In genomic region chr3:134822065-134822464, GRCh38 we compare ENCODE assay signal across 23 cellular contexts. TPM values are rescaled to one million over a fixed set of nuclear protein-coding genes. Genes with fewer than 3 reads are reported as not detected.
A peak's percentile ranks its signal among the peaks of the same experiment; 100 is the strongest.
DNase-seq lines count a peak whose midpoint lies in the region; ATAC-seq, FAIRE-seq and TF ChIP-seq lines count a peak whose summit lies in the region.
"Had no signal": no experiment of that assay in that cellular context is flagged by ENCODE, and none has a peak within 500 bp of the region (broad histone marks: within the 10 kb centered on the region; RNA-seq: fewer than 3 reads in every experiment).

No MANE protein-coding gene starts in this region.

- H3K4me1 ChIP-seq in Panc1 (ENCODE audit: control insufficient read depth, insufficient read depth, low read length): no peaks in the 10 kb centered on the region
- peaks cover 0 to 2% of the 10 kb centered on the region in 2 donors for H3K4me1 ChIP-seq in neuronal stem cell (ENCODE audit: control insufficient read depth in 2 of 2, insufficient read depth in 1 of 2, low read depth in 1 of 2, low read length in 2 of 2)
- H3K4me1 ChIP-seq in tibial artery: no peaks in the 10 kb centered on the region
- H3K4me1 ChIP-seq in pancreas: no peaks in the 10 kb centered on the region
- H3K4me1 ChIP-seq: BE2C, Peyer's patch had no signal

- no peak overlapping the region for H3K4ac ChIP-seq in neuronal stem cell (ENCODE audit: low read length)

- no peak overlapping the region for H3K23ac ChIP-seq in neuronal stem cell (ENCODE audit: low read depth, low read length, poor library complexity)

- no peak overlapping the region for H3K14ac ChIP-seq in neuronal stem cell (ENCODE audit: low read length)

- no peaks in the 10 kb centered on the region for H3K79me1 ChIP-seq in neuronal stem cell (ENCODE audit: low read depth, low read length)

- no peak overlapping the region for H3K4me3 ChIP-seq in Panc1 (ENCODE audit: low read depth in 2 of 2, low read length in 2 of 2)
- no peak overlapping the region for H3K4me3 ChIP-seq in neuronal stem cell (ENCODE audit: low read length in 2 of 2)
- no peak overlapping the region for H3K4me3 ChIP-seq in tibial artery
- H3K4me3 ChIP-seq in pancreas: no peak overlapping the region
- H3K4me3 ChIP-seq: K562, Peyer's patch had no signal

- H2BK120ac ChIP-seq in neuronal stem cell (ENCODE audit: low read depth, low read length): no peak overlapping the region

- no peak for TF ChIP-seq CTCF in Panc1 (IDR thresholded peaks at IDR 0.05)
- TF ChIP-seq CTCF in tibial artery (IDR thresholded peaks at IDR 0.05): no peak
- TF ChIP-seq CTCF in pancreas (IDR thresholded peaks at IDR 0.05): no peak

- no peak for FAIRE-seq in pancreas (lab: Jason Lieb, UNC)
- FAIRE-seq: GM18507, H54, K562 had no signal

- peak overlapping the region; percentile 24 for H2AK5ac ChIP-seq in neuronal stem cell (ENCODE audit: low read depth, low read length)

- H3K27me3 ChIP-seq in Panc1 (ENCODE audit: control insufficient read depth, insufficient read depth, low read length) (peaks cover 2% of the 10 kb centered on the region; the same call in 1 of the 2 replicates), neuronal stem cell (ENCODE audit: control insufficient read depth in 3 of 3, insufficient read depth in 3 of 3, low read depth in 1 of 3, low read length in 3 of 3) (no peaks in the 10 kb centered on the region), tibial artery (no peaks in the 10 kb centered on the region), pancreas (no peaks in the 10 kb centered on the region)
- H3K27me3 ChIP-seq: BE2C, Peyer's patch had no signal

- H4K91ac ChIP-seq in neuronal stem cell (ENCODE audit: low read depth, low read length, poor library complexity): no peak overlapping the region

- no peak overlapping the region for H2BK15ac ChIP-seq in neuronal stem cell (ENCODE audit: low read length)

- CTCF ChIA-PET in Panc1 (lab: Charles Lee): no interaction called here

- WGBS in neuronal stem cell (ENCODE audit: extremely low coverage in 2 of 2, insufficient read length in 2 of 2, insufficient replicate concordance in 1 of 2), 2 donors: no CpG with 5 or more reads among the region's 4 CpGs
- WGBS in pancreas, 2 donors: 69 to 74% methylated on average over 4 of the region's 4 CpGs

- POLR2A ChIA-PET in Panc1 (lab: Charles Lee): no interaction called here

- H4K8ac ChIP-seq in neuronal stem cell (ENCODE audit: low read depth, low read length): no peak overlapping the region

- H3K36me3 ChIP-seq in Panc1 (ENCODE audit: control insufficient read depth, insufficient read depth, low read length) (no peaks in the 10 kb centered on the region), neuronal stem cell (replicated peaks in 1 of 2; ENCODE audit: control insufficient read depth in 2 of 2, insufficient read depth in 2 of 2, low read length in 2 of 2) (no peaks in the 10 kb centered on the region), tibial artery (no peaks in the 10 kb centered on the region), pancreas (no peaks in the 10 kb centered on the region)
- H3K36me3 ChIP-seq: BE2C, Peyer's patch had no signal

- H2BK5ac ChIP-seq in neuronal stem cell (ENCODE audit: low read length): no peak overlapping the region

- DNase-seq in AG20443 (ENCODE audit: low spot score) (peak; percentile 24), Daoy (ENCODE audit: low read depth) (peak; percentile 36), Panc1 (ENCODE audit: low read depth, low spot score) (no peak), neuronal stem cell (ENCODE audit: low spot score) (no peak), tibial artery (no peak), pancreas (no peak), amygdala (lab: John Stamatoyannopoulos, UW) (no peak)
- DNase-seq: BE2C; Calu3; CD8-positive, alpha-beta memory T cell; DMS79 treated with DMSO at 0.1 percent for 48 hours; Kasumi-1; NCI-H1105 treated with DMSO at 0.1 percent for 48 hours; NCI-H146; NCI-H2029; NCI-H2227 treated with DMSO at 0.1 percent for 48 hours; NCI-H526 treated with DMSO at 0.1 percent for 48 hours; Peyer's patch had no signal

- no peak overlapping the region for H2AFZ ChIP-seq in neuronal stem cell (ENCODE audit: low read length)

- H3K27ac ChIP-seq in Panc1 (ENCODE audit: low read length) (no peak overlapping the region), neuronal stem cell (replicated peaks; ENCODE audit: low read length) (no peak overlapping the region), tibial artery (no peak overlapping the region), pancreas (no peak overlapping the region)
- H3K27ac ChIP-seq: Peyer's patch had no signal

- H2BK12ac ChIP-seq in neuronal stem cell (ENCODE audit: low read length): no peak overlapping the region

- H3K9ac ChIP-seq in neuronal stem cell (ENCODE audit: low read depth, low read length, poor library complexity): peak overlapping the region; percentile 56

- no peak overlapping the region for H3K4me2 ChIP-seq in neuronal stem cell (ENCODE audit: insufficient read depth, low read length, poor library complexity, severe bottlenecking)

- intact Hi-C loops in Panc1 (cut with micrococcal nuclease; ENCODE audit: unreplicated experiment): no loop called here
- intact Hi-C loops in tibial artery (cut with DNase I; ENCODE audit: low total_unique reads): no loop called here
- intact Hi-C loops in pancreas (cut with DNase I): no loop called here

- ATAC-seq in Panc1: peak; percentile 66; the same call in 1 of the 2 replicates
- ATAC-seq in pancreas: no peak
- ATAC-seq: K562 had no signal

- H3K9me3 ChIP-seq in Panc1 (ENCODE audit: control insufficient read depth, insufficient read depth, low read depth, low read length) (no peaks in the 10 kb centered on the region), neuronal stem cell (replicated peaks in 1 of 2; ENCODE audit: control insufficient read depth in 2 of 2, insufficient read depth in 1 of 2, low read depth in 1 of 2, low read length in 2 of 2) (no peaks in the 10 kb centered on the region), tibial artery (no peaks in the 10 kb centered on the region), pancreas (no peaks in the 10 kb centered on the region)
- H3K9me3 ChIP-seq: BE2C, Peyer's patch had no signal

- BruUV-seq in Panc1 (replicated peaks; lab: Mats Ljungman, UMichigan): no TSS peak

- in situ Hi-C loops in Panc1 (cut with HindIII; ENCODE audit: low pct_unique_long_range_greater_than_20kb, low sequenced_read_pairs): no loop called here

- H3K18ac ChIP-seq in neuronal stem cell (ENCODE audit: low read length): peak overlapping the region; percentile 1

RNA-seq across cellular contexts. Expression of gene EPHB1, which starts 27.0 kb away (rescaled TPM):
- 2.5 and 4.2 TPM in 2 replicates for total RNA-seq in Daoy (2014; rRNA removed; shearing (Covaris generic))
- 0.46 TPM for total RNA-seq in Panc1 (2021; ENCODE audit: unreplicated experiment)
- polyA plus RNA-seq in Panc1 (2012; ENCODE audit: insufficient read length): not detected
- 8.8 TPM for polyA plus RNA-seq in neuronal stem cell (2013, experiment 1 of 2)
- 9.0 TPM for polyA plus RNA-seq in neuronal stem cell (2013, experiment 2 of 2)
- total RNA-seq in pancreas: 1 to 10 TPM in 1 of 6 donors, under 1 TPM in 5; 0.13 to 1.4 (median 0.43) TPM
- polyA plus RNA-seq in pancreas: under 1 TPM; 0.02 to 0.57 TPM
- total RNA-seq: CD8-positive, alpha-beta memory T cell; HT-29; MCF 10A had no signal
- polyA plus RNA-seq: K562 had no signal

Comparison
In these comparisons a context has a peak if more than half of its experiments do, and no peak if none do; other contexts are left out.
1. DNase-seq: peak in AG20443 (single experiment) and Daoy (single experiment); none in Panc1 (single experiment), neuronal stem cell (single experiment), tibial artery (0 of 2), pancreas (0 of 6) and amygdala (0 of 56).